Comparison of ENCODE assay signal across 8 cellular contexts in the genomic region with DNA sequence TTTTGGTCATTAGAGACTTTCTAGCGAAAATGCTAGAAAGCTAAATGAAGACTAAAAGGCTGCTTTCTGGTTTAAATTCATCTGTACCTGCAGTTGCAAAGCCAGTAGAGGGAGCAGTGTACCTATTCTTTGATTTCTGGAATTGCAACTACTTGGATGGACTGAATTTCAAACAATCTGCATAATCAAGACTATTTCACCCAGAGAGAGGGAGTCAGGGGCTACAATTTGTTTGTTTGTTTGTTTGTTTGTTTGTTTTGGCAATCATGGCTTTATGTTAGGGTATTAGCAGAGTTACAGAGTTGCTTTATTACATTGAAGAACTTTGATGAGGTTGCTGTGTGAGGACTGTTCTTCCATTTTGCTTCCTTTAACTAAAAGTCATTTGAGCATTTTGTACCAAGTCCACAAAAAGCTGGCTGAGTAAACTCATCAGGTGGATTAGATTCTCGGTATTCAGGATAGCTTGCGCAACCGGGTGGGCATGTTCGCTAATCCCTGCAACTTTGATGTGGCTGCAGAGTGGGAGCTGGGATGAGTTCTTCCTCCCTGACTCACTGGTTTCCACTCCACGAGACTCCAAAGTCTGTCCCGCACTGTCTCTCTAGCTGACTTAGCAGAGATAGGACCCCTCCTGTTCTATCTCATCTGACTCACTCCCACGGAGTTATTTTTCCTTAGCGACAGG.
DNase-seq lines count a peak whose midpoint lies in the region; ATAC-seq and TF ChIP-seq lines count a peak whose summit lies in the region.

No MANE protein-coding gene starts in this region.

- H3K4me1 Mint-ChIP-seq in WTC11: peaks cover 15% of the 10 kb centered on the region
- H3K4me1 Mint-ChIP-seq in stimulated activated naive CD8-positive, alpha-beta T cell treated with anti-CD3 and anti-CD28 coated beads, Interleukin-15, amount 100 ng/mL, for 72 hours: no peaks in the 10 kb centered on the region

- TF ChIP-seq CTCF in WTC11 (IDR thresholded peaks at IDR 0.05): no peak

- H3K4me3 Mint-ChIP-seq in WTC11: peak overlapping the region; percentile 28; the same call in 1 of the 2 replicates
- H3K4me3 Mint-ChIP-seq in stimulated activated naive CD8-positive, alpha-beta T cell treated with anti-CD3 and anti-CD28 coated beads, Interleukin-15, amount 100 ng/mL, for 72 hours: no peak overlapping the region

- peak; percentile 46; the same call in 1 of the 2 replicates for ATAC-seq in WTC11
- peak; percentile 82 to 99 for ATAC-seq in left cardiac atrium
- ATAC-seq in sciatic nerve: peak; percentile 96
- no peak for ATAC-seq in stimulated activated naive CD8-positive, alpha-beta T cell treated with anti-CD3 and anti-CD28 coated beads, Interleukin-15, amount 100 ng/mL, for 72 hours
- ATAC-seq in GM19467 (IDR thresholded peaks at IDR 0.05; ENCODE audit: unreplicated experiment): no peak

- POLR2A ChIA-PET in WTC11 (lab: Charles Lee): no interaction called here

- peaks cover 15% of the 10 kb centered on the region for H3K9me3 Mint-ChIP-seq in WTC11
- H3K9me3 Mint-ChIP-seq in stimulated activated naive CD8-positive, alpha-beta T cell treated with anti-CD3 and anti-CD28 coated beads, Interleukin-15, amount 100 ng/mL, for 72 hours: peaks cover 9 to 17% of the 10 kb centered on the region in 2 donors

- intact Hi-C loops in left cardiac atrium (cut with DNase I) (loop anchor here (5.0 to 10.0 kb wide), 3 partner anchors 891 to 1231 kb away; no protein-coding TSS in a partner anchor), sciatic nerve (cut with DNase I) (no loop called here)

- peaks cover 10% of the 10 kb centered on the region for H3K36me3 Mint-ChIP-seq in WTC11

- peak; percentile 20 for DNase-seq in NCI-H2107 treated with DMSO at 0.1 percent for 48 hours (lab: John Stamatoyannopoulos, UW; ENCODE audit: unreplicated experiment)
- DNase-seq in NCI-H2107 (lab: John Stamatoyannopoulos, UW): no peak
- peak; percentile 38 for DNase-seq in NCI-H1092 treated with DMSO at 0.1 percent for 48 hours (lab: John Stamatoyannopoulos, UW)
- DNase-seq in WTC11 (ENCODE audit: low spot score): no peak
- peak; percentile 43 for DNase-seq in left cardiac atrium
- DNase-seq in sciatic nerve (ENCODE audit: low spot score): peak; percentile 70
- DNase-seq in stimulated activated naive CD8-positive, alpha-beta T cell treated with anti-CD3 and anti-CD28 coated beads, Interleukin-15, amount 100 ng/mL, for 72 hours: no peak

- no peaks in the 10 kb centered on the region; the same call in 1 of the 2 replicates for H3K27me3 Mint-ChIP-seq in WTC11 (ENCODE audit: low read depth)
- H3K27me3 Mint-ChIP-seq in stimulated activated naive CD8-positive, alpha-beta T cell treated with anti-CD3 and anti-CD28 coated beads, Interleukin-15, amount 100 ng/mL, for 72 hours: peaks cover 10% of the 10 kb centered on the region

- no peak overlapping the region for H3K27ac Mint-ChIP-seq in WTC11
- no peak overlapping the region for H3K27ac Mint-ChIP-seq in stimulated activated naive CD8-positive, alpha-beta T cell treated with anti-CD3 and anti-CD28 coated beads, Interleukin-15, amount 100 ng/mL, for 72 hours

- CTCF ChIA-PET in WTC11 (lab: Charles Lee): interaction anchor here (0.5 to 3.3 kb wide), 32 partner anchors 9 to 888 kb away, joined by 3 to 30 read pairs (median 4); no protein-coding TSS in a partner anchor

TF ChIP-seq in WTC11, 78 proteins besides CTCF, POLR2A, EP300 and RAD21 (continues in another document):
- TF ChIP-seq, protein P1, sequence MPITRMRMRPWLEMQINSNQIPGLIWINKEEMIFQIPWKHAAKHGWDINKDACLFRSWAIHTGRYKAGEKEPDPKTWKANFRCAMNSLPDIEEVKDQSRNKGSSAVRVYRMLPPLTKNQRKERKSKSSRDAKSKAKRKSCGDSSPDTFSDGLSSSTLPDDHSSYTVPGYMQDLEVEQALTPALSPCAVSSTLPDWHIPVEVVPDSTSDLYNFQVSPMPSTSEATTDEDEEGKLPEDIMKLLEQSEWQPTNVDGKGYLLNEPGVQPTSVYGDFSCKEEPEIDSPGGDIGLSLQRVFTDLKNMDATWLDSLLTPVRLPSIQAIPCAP (CRISPR knock-in tag; IDR thresholded peaks at IDR 0.05): no peak
- TF ChIP-seq ZNF232 (CRISPR knock-in tag; IDR thresholded peaks at IDR 0.05): no peak
- TF ChIP-seq, protein P2, sequence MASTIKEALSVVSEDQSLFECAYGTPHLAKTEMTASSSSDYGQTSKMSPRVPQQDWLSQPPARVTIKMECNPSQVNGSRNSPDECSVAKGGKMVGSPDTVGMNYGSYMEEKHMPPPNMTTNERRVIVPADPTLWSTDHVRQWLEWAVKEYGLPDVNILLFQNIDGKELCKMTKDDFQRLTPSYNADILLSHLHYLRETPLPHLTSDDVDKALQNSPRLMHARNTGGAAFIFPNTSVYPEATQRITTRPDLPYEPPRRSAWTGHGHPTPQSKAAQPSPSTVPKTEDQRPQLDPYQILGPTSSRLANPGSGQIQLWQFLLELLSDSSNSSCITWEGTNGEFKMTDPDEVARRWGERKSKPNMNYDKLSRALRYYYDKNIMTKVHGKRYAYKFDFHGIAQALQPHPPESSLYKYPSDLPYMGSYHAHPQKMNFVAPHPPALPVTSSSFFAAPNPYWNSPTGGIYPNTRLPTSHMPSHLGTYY (CRISPR knock-in tag; IDR thresholded peaks at IDR 0.05): no peak
- TF ChIP-seq, protein P3, sequence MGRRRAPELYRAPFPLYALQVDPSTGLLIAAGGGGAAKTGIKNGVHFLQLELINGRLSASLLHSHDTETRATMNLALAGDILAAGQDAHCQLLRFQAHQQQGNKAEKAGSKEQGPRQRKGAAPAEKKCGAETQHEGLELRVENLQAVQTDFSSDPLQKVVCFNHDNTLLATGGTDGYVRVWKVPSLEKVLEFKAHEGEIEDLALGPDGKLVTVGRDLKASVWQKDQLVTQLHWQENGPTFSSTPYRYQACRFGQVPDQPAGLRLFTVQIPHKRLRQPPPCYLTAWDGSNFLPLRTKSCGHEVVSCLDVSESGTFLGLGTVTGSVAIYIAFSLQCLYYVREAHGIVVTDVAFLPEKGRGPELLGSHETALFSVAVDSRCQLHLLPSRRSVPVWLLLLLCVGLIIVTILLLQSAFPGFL (CRISPR knock-in tag; IDR thresholded peaks at IDR 0.05; ENCODE audit: borderline replicate concordance): no peak
- TF ChIP-seq, protein P4, sequence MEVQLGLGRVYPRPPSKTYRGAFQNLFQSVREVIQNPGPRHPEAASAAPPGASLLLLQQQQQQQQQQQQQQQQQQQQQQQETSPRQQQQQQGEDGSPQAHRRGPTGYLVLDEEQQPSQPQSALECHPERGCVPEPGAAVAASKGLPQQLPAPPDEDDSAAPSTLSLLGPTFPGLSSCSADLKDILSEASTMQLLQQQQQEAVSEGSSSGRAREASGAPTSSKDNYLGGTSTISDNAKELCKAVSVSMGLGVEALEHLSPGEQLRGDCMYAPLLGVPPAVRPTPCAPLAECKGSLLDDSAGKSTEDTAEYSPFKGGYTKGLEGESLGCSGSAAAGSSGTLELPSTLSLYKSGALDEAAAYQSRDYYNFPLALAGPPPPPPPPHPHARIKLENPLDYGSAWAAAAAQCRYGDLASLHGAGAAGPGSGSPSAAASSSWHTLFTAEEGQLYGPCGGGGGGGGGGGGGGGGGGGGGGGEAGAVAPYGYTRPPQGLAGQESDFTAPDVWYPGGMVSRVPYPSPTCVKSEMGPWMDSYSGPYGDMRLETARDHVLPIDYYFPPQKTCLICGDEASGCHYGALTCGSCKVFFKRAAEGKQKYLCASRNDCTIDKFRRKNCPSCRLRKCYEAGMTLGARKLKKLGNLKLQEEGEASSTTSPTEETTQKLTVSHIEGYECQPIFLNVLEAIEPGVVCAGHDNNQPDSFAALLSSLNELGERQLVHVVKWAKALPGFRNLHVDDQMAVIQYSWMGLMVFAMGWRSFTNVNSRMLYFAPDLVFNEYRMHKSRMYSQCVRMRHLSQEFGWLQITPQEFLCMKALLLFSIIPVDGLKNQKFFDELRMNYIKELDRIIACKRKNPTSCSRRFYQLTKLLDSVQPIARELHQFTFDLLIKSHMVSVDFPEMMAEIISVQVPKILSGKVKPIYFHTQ (CRISPR knock-in tag; IDR thresholded peaks at IDR 0.05): no peak
- no peak for TF ChIP-seq IRF2 (CRISPR knock-in tag; IDR thresholded peaks at IDR 0.05; ENCODE audit: borderline replicate concordance, low read depth)
- no peak for TF ChIP-seq ZNF396 (CRISPR knock-in tag; IDR thresholded peaks at IDR 0.05; ENCODE audit: borderline replicate concordance)
- no peak for TF ChIP-seq SMAD3 (CRISPR knock-in tag; IDR thresholded peaks at IDR 0.05; ENCODE audit: borderline replicate concordance)
- no peak for TF ChIP-seq RORB (CRISPR knock-in tag; IDR thresholded peaks at IDR 0.05)
- TF ChIP-seq, protein P5, sequence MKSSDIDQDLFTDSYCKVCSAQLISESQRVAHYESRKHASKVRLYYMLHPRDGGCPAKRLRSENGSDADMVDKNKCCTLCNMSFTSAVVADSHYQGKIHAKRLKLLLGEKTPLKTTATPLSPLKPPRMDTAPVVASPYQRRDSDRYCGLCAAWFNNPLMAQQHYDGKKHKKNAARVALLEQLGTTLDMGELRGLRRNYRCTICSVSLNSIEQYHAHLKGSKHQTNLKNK (CRISPR knock-in tag; IDR thresholded peaks at IDR 0.05): no peak
- no peak for TF ChIP-seq GTF2I (CRISPR knock-in tag; conservative IDR thresholded peaks at IDR 0.05)
- TF ChIP-seq, protein P6, sequence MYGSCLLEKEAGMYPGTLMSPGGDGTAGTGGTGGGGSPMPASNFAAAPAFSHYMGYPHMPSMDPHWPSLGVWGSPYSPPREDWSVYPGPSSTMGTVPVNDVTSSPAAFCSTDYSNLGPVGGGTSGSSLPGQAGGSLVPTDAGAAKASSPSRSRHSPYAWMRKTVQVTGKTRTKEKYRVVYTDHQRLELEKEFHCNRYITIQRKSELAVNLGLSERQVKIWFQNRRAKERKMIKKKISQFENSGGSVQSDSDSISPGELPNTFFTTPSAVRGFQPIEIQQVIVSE (CRISPR knock-in tag; IDR thresholded peaks at IDR 0.05; ENCODE audit: borderline replicate concordance): no peak
- no peak for TF ChIP-seq NR1H2 (CRISPR knock-in tag; IDR thresholded peaks at IDR 0.05)
- TF ChIP-seq ZBTB21 (CRISPR knock-in tag; IDR thresholded peaks at IDR 0.05; ENCODE audit: borderline replicate concordance): no peak

Comparison
In these comparisons a context has a peak if more than half of its experiments do, and no peak if none do; other contexts are left out.
1. DNase-seq: peak in NCI-H2107 treated with DMSO at 0.1 percent for 48 hours (single experiment), NCI-H1092 treated with DMSO at 0.1 percent for 48 hours (single experiment), left cardiac atrium (single experiment) and sciatic nerve (single experiment); none in NCI-H2107 (single experiment), WTC11 (single experiment) and stimulated activated naive CD8-positive, alpha-beta T cell treated with anti-CD3 and anti-CD28 coated beads, Interleukin-15, amount 100 ng/mL, for 72 hours (0 of 2).
2. ATAC-seq: peak in WTC11 (single experiment), left cardiac atrium (2 of 2) and sciatic nerve (single experiment); none in stimulated activated naive CD8-positive, alpha-beta T cell treated with anti-CD3 and anti-CD28 coated beads, Interleukin-15, amount 100 ng/mL, for 72 hours (single experiment) and GM19467 (single experiment).